In genomic region chr14:37399517-37399916, GRCh38 we compare ENCODE assay signal across 22 cellular contexts.
"Had no signal": no experiment of that assay in that cellular context is flagged by ENCODE, and none has a peak within 500 bp of the region (broad histone marks: within the 10 kb centered on the region; RNA-seq: fewer than 3 reads in every experiment).

No MANE protein-coding gene starts in this region.

- H3K27ac ChIP-seq: ascending aorta, body of pancreas, coronary artery, PC-9 had no signal

- ATAC-seq: activated CD8-positive, alpha-beta T cell treated with anti-CD3 and anti-CD28 coated beads, Interleukin-2, amount 10 ng/mL, durations not matched to agents 7 days and 5 days; body of pancreas; T-helper 17 cell; WTC11 had no signal

- H3K4me1 ChIP-seq: ascending aorta, body of pancreas had no signal

- DNase-seq: activated CD4-positive, alpha-beta T cell treated with anti-CD3 and anti-CD28 coated beads for 48 hours; activated CD4-positive, alpha-beta T cell treated with anti-CD3 and anti-CD28 coated beads, Interleukin-2, amount 50 U/mL, for 4 hours; activated CD4-positive, CD25-positive, alpha-beta regulatory T cell treated with anti-CD3 and anti-CD28 coated beads, Interleukin-2, amount 50 U/mL, for 72 hours; activated CD8-positive, alpha-beta memory T cell treated with anti-CD3 and anti-CD28 coated beads, Interleukin-2, amount 50 U/mL, for 48 hours; activated CD8-positive, alpha-beta T cell treated with anti-CD3 and anti-CD28 coated beads, Interleukin-2, amount 10 ng/mL, durations not matched to agents 7 days and 5 days; activated T-cell treated with anti-CD3 and anti-CD28 coated beads, Interleukin-2, amount 50 U/mL, for 1 hour; amniotic stem cell; body of pancreas; central memory CD4-positive, alpha-beta T cell; MG63; MV-4-11; NCI-H1092 treated with DMSO at 0.1 percent for 48 hours; NCI-H2029; NCI-H446; NCI-H526; PC-9; SHP77 treated with DMSO at 0.1 percent for 48 hours; T-helper 17 cell; T-helper 9 cell had no signal

- H2AFZ ChIP-seq: PC-9 had no signal

- H3K27me3 ChIP-seq: ascending aorta, body of pancreas, MG63 had no signal

- H3K4me3 ChIP-seq: ascending aorta, body of pancreas, coronary artery, MG63, PC-9 had no signal

- H3K9me3 ChIP-seq: body of pancreas, MG63 had no signal

- H3K4me2 ChIP-seq: PC-9 had no signal

- H3K36me3 ChIP-seq: ascending aorta, MG63 had no signal
